Comparison of ENCODE assay signal across 31 cellular contexts in the genomic region with DNA sequence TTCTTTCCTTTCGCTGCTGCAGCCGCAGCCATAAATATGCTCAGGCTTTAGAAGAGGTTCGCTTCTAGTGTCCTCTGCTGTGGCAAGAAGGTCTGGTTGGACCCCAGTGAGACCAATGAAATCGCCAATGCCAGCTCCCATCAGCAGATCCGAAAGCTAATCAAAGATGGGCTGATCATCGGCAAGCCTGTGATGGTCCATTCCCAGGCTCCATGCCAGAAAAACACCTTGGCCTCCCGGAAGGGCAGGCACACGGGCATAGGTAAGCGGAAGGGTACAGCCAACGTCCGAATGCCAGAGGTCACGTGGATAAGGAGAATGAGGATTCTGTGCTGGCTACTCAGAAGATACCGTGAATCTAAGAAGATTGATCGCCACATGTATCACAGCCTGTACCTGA. TPM values are rescaled to one million over a fixed set of nuclear protein-coding genes. Genes with fewer than 3 reads are reported as not detected.
DNase-seq lines count a peak whose midpoint lies in the region; ATAC-seq, FAIRE-seq and TF ChIP-seq lines count a peak whose summit lies in the region.
"Had no signal": no experiment of that assay in that cellular context is flagged by ENCODE, and none has a peak within 500 bp of the region (broad histone marks: within the 10 kb centered on the region; RNA-seq: fewer than 3 reads in every experiment).

No MANE protein-coding gene starts in this region.

- TF ChIP-seq EP300 in HepG2 (IDR thresholded peaks at IDR 0.05; ENCODE audit: low read depth in 2 of 2, low read length in 2 of 2): no peak
- TF ChIP-seq EP300 in HepG2 (CRISPR knock-in tag; IDR thresholded peaks at IDR 0.05; ENCODE audit: borderline replicate concordance): no peak

- in situ Hi-C loops in HepG2 (cut with HindIII; ENCODE audit: extremely low pct_ligation_motif_present, low pct_unique_long_range_greater_than_20kb): no loop called here

- H3K9me3 ChIP-seq in kidney (ENCODE audit: control insufficient read depth in 1 of 2, low read length in 2 of 2): peaks cover 0 to 3% of the 10 kb centered on the region in 2 donors
- peaks cover 14% of the 10 kb centered on the region for H3K9me3 ChIP-seq in HepG2 (ENCODE audit: low read length)
- peaks cover 8% of the 10 kb centered on the region for H3K9me3 ChIP-seq in upper lobe of right lung
- H3K9me3 ChIP-seq: BE2C had no signal

- no peak overlapping the region for H2AFZ ChIP-seq in HepG2 (ENCODE audit: low read length)

- no peaks in the 10 kb centered on the region for H3K36me3 ChIP-seq in kidney (ENCODE audit: control insufficient read depth in 1 of 2, insufficient read depth in 2 of 2, low read length in 2 of 2)
- no peaks in the 10 kb centered on the region for H3K36me3 ChIP-seq in HepG2 (replicated peaks in 1 of 2; ENCODE audit: control insufficient read depth in 1 of 2, insufficient read depth in 2 of 2, low read length in 2 of 2)
- H3K36me3 ChIP-seq in upper lobe of right lung: no peaks in the 10 kb centered on the region
- H3K36me3 ChIP-seq: BE2C, BLaER1 had no signal

- H4K20me1 ChIP-seq in HepG2 (ENCODE audit: insufficient read depth, low read length): no peaks in the 10 kb centered on the region
- H4K20me1 ChIP-seq: BLaER1 had no signal

- TF ChIP-seq POLR2A in HepG2 (IDR thresholded peaks at IDR 0.05; ENCODE audit: insufficient read depth in 1 of 2, low read depth in 2 of 2, low read length in 2 of 2): no peak

- H3K27ac ChIP-seq in kidney (ENCODE audit: low read depth in 2 of 2, low read length in 2 of 2) (no peak overlapping the region), HepG2 (ENCODE audit: extremely low read length, insufficient read depth, low read length) (no peak overlapping the region), upper lobe of right lung (peak overlapping the region; percentile 24)
- H3K27ac ChIP-seq: BLaER1 had no signal

- POLR2A ChIA-PET in HepG2 (lab: Yijun Ruan, JAX): interaction anchor here (1.2 to 4.8 kb wide), 3 partner anchors 31 to 42 kb away, joined by 3 to 66 read pairs (median 5); no protein-coding TSS in a partner anchor

- no peaks in the 10 kb centered on the region; a peak in 1 of 5 replicates for H3K27me3 ChIP-seq in HepG2 (ENCODE audit: control insufficient read depth in 1 of 2, insufficient read depth in 2 of 2, low read length in 2 of 2)
- no peaks in the 10 kb centered on the region for H3K27me3 ChIP-seq in upper lobe of right lung
- H3K27me3 ChIP-seq: BE2C, BLaER1 had no signal

- 87% methylated on average over 14 of the region's 14 CpGs for WGBS in HepG2 (ENCODE audit: low lambda C conversion rate)

- H3K4me1 ChIP-seq in kidney (ENCODE audit: control insufficient read depth in 1 of 2, insufficient read depth in 1 of 2, low read depth in 1 of 2, low read length in 2 of 2) (peaks cover 0 to 16% of the 10 kb centered on the region in 2 donors), HepG2 (ENCODE audit: insufficient read depth, low read length) (peaks cover 55% of the 10 kb centered on the region), upper lobe of right lung (no peaks in the 10 kb centered on the region)
- H3K4me1 ChIP-seq: BE2C, BLaER1 had no signal

- DNase-seq in kidney (peak; percentile 29), HepG2 (ENCODE audit: low spot score) (no peak), posterior vena cava (ENCODE audit: low spot score) (peak; percentile 13), upper lobe of right lung (no peak), KG1 (lab: John Stamatoyannopoulos, UW) (no peak), NCI-H2107 treated with DMSO at 0.1 percent for 48 hours (lab: John Stamatoyannopoulos, UW; ENCODE audit: unreplicated experiment) (no peak)
- no peak for DNase-seq in NK-92 treated with Interleukin-12 subunit alpha and Interleukin-12 subunit beta, amount 100 ng/mL, for 24 hours (lab: John Stamatoyannopoulos, UW)
- DNase-seq: 8988T; ACHN; BE2C; C1 segment of cervical spinal cord; CD4-positive, alpha-beta memory T cell; CD4-positive, CD25-positive, alpha-beta regulatory T cell; CD8-positive, alpha-beta memory T cell; COR-L47; DMS 273 treated with DMSO at 0.1 percent for 48 hours; DMS153; DMS53; DMS79; DND-41; EL; GDM1 had no signal

- intact Hi-C loops in kidney (cut with DNase I) (loop anchor here (10.0 kb wide), 1 partner anchor 49 kb away; no protein-coding TSS in a partner anchor), HepG2 (cut with micrococcal nuclease; ENCODE audit: unreplicated experiment) (loop anchor here (2.0 kb wide), 1 partner anchor 41 kb away; no protein-coding TSS in a partner anchor), posterior vena cava (cut with DNase I) (no loop called here), upper lobe of right lung (cut with DNase I) (loop anchor here (10.0 kb wide), 1 partner anchor 49 kb away; no protein-coding TSS in a partner anchor)

- ATAC-seq in HepG2 (no peak), upper lobe of right lung (no peak)
- ATAC-seq: GM12878 had no signal

- no peak overlapping the region for H3K9ac ChIP-seq in kidney (ENCODE audit: low read length in 2 of 2)
- H3K9ac ChIP-seq in HepG2 (ENCODE audit: insufficient read depth, low read depth, low read length): no peak overlapping the region
- H3K9ac ChIP-seq: BLaER1 had no signal

- TF ChIP-seq RAD21 in HepG2 (CRISPR knock-in tag; IDR thresholded peaks at IDR 0.05): no peak

- no peak overlapping the region for H3K4me3 ChIP-seq in kidney (ENCODE audit: low read length in 2 of 2)
- H3K4me3 ChIP-seq in HepG2 (replicated peaks in 1 of 3; ENCODE audit: insufficient read depth in 1 of 3, low read depth in 2 of 3, low read length in 3 of 3): no peak overlapping the region
- H3K4me3 ChIP-seq in upper lobe of right lung: no peak overlapping the region
- H3K4me3 ChIP-seq: BLaER1, GM12878 had no signal

- FAIRE-seq in kidney (lab: Jason Lieb, UNC) (no peak), HepG2 (lab: Jason Lieb, UNC) (no peak)
- FAIRE-seq: A204.1, GM12878, GM12892, GM18507, GM19239 had no signal

- no TSS peak for BruUV-seq in HepG2 (replicated peaks; lab: Mats Ljungman, UMichigan)

- CTCF ChIA-PET in HepG2 (lab: Yijun Ruan, JAX; ENCODE audit: low intra/inter-chr PET ratio, low total read pairs): interaction anchor here (3.7 kb wide), 1 partner anchor 52 kb away, joined by 59 read pairs; no protein-coding TSS in a partner anchor

- TF ChIP-seq CTCF in kidney (IDR thresholded peaks at IDR 0.05; ENCODE audit: borderline replicate concordance, extremely low read depth, insufficient read depth) (no peak), HepG2 (CRISPR knock-in tag; IDR thresholded peaks at IDR 0.05) (no peak), upper lobe of right lung (IDR thresholded peaks at IDR 0.05) (no peak)

- H3K79me2 ChIP-seq in HepG2 (ENCODE audit: insufficient read depth, low read length): no peaks in the 10 kb centered on the region

- peak overlapping the region; percentile 72; the same call in 1 of the 2 replicates for H3K4me2 ChIP-seq in HepG2 (ENCODE audit: low read depth, low read length)
- H3K4me2 ChIP-seq: BLaER1 had no signal

RNA-seq across cellular contexts. Expression of a gene that starts 2.6 kb away (rescaled TPM):
- 6.2 TPM for total RNA-seq in kidney
- polyA plus RNA-seq in kidney (ENCODE audit: insufficient read depth, low read depth, low replicate concordance): 7.6 TPM
- total RNA-seq in HepG2 (2016; rRNA removed; fragmentation: Illumina TruSeq; extraction: Trizol): 0.22 TPM in 1 of 2 replicates, not detected in the other
- total RNA-seq in HepG2 (2016; cell fraction: cytosol; rRNA removed; fragmentation: Illumina TruSeq; extraction: Trizol; ENCODE audit: low read depth): 0.35 TPM in 1 of 2 replicates, not detected in the other
- total RNA-seq in HepG2 (2016; cell fraction: insoluble cytoplasmic fraction; rRNA removed; fragmentation: Illumina TruSeq; extraction: Trizol): 0.15 TPM in 1 of 2 replicates, not detected in the other
- total RNA-seq in HepG2 (2016; cell fraction: membrane; rRNA removed; fragmentation: Illumina TruSeq; extraction: Trizol): 0.38 and 0.49 TPM in 2 replicates
- total RNA-seq in HepG2 (2016; cell fraction: nucleus; rRNA removed; fragmentation: Illumina TruSeq; extraction: Trizol): not detected in 2 replicates
- polyA plus RNA-seq in HepG2 (2011; rRNA removed): 0.07 and 0.09 TPM in 2 replicates
- polyA plus RNA-seq in HepG2 (2011; cell fraction: cytosol; rRNA removed): 0.09 and 0.15 TPM in 2 replicates
- polyA plus RNA-seq in HepG2 (2011; cell fraction: nucleus; rRNA removed): 0.48 and 0.87 TPM in 2 replicates
- 0.15 TPM in 1 of 2 replicates, not detected in the other for polyA plus RNA-seq in HepG2 (2012)
- not detected in 2 replicates for polyA plus RNA-seq in HepG2 (2016; cell fraction: cytosol; fragmentation: Illumina TruSeq; extraction: Trizol; ENCODE audit: low read depth)
- not detected in 2 replicates for polyA plus RNA-seq in HepG2 (2016; cell fraction: insoluble cytoplasmic fraction; fragmentation: Illumina TruSeq; extraction: Trizol; ENCODE audit: low read depth)
- polyA plus RNA-seq in HepG2 (2016; cell fraction: membrane; fragmentation: Illumina TruSeq; extraction: Trizol; ENCODE audit: low read depth): not detected in 2 replicates
- not detected in 2 replicates for polyA plus RNA-seq in HepG2 (2016; cell fraction: nucleus; fragmentation: Illumina TruSeq; extraction: Trizol; ENCODE audit: insufficient read depth, low read depth)
- 0.36 TPM in 1 of 2 replicates, not detected in the other for polyA minus RNA-seq in HepG2 (2011; rRNA and poly(A)+ RNA removed; ENCODE audit: low replicate concordance)
- not detected in 2 replicates for polyA minus RNA-seq in HepG2 (2011; cell fraction: cytosol; rRNA and poly(A)+ RNA removed)
- polyA minus RNA-seq in HepG2 (2011; cell fraction: nucleus; rRNA and poly(A)+ RNA removed): 1.4 TPM in 1 of 2 replicates, not detected in the other
- total RNA-seq in posterior vena cava: not detected
- 0.64 TPM for total RNA-seq in upper lobe of right lung
- total RNA-seq: A673; CD4-positive, alpha-beta memory T cell; CD4-positive, CD25-positive, alpha-beta regulatory T cell; CD8-positive, alpha-beta memory T cell; Daoy; GM12878 had no signal
- polyA plus RNA-seq: AG04450; CD4-positive, alpha-beta memory T cell; CD4-positive, CD25-positive, alpha-beta regulatory T cell; CD8-positive, alpha-beta memory T cell had no signal

RNA-seq across cellular contexts. Expression of a gene that starts 28.0 kb away (rescaled TPM):
- total RNA-seq in kidney: 37.6 TPM
- polyA plus RNA-seq in kidney (ENCODE audit: insufficient read depth, low read depth, low replicate concordance): 1.2 TPM
- 0.21 and 0.33 TPM in 2 replicates for total RNA-seq in HepG2 (2016; rRNA removed; fragmentation: Illumina TruSeq; extraction: Trizol)
- 0.26 and 0.51 TPM in 2 replicates for total RNA-seq in HepG2 (2016; cell fraction: cytosol; rRNA removed; fragmentation: Illumina TruSeq; extraction: Trizol; ENCODE audit: low read depth)
- total RNA-seq in HepG2 (2016; cell fraction: insoluble cytoplasmic fraction; rRNA removed; fragmentation: Illumina TruSeq; extraction: Trizol): 0.18 and 0.22 TPM in 2 replicates
- total RNA-seq in HepG2 (2016; cell fraction: membrane; rRNA removed; fragmentation: Illumina TruSeq; extraction: Trizol): 0.31 TPM in 2 replicates
- 0.19 and 0.71 TPM in 2 replicates for total RNA-seq in HepG2 (2016; cell fraction: nucleus; rRNA removed; fragmentation: Illumina TruSeq; extraction: Trizol)
- 2.3 and 2.5 TPM in 2 replicates for polyA plus RNA-seq in HepG2 (2011; rRNA removed)
- polyA plus RNA-seq in HepG2 (2011; cell fraction: cytosol; rRNA removed): 1.1 and 1.2 TPM in 2 replicates
- polyA plus RNA-seq in HepG2 (2011; cell fraction: nucleus; rRNA removed): 11.6 and 19.0 TPM in 2 replicates
- 1.5 and 3.8 TPM in 2 replicates for polyA plus RNA-seq in HepG2 (2012)
- 0.26 and 0.40 TPM in 2 replicates for polyA plus RNA-seq in HepG2 (2016; cell fraction: cytosol; fragmentation: Illumina TruSeq; extraction: Trizol; ENCODE audit: low read depth)
- polyA plus RNA-seq in HepG2 (2016; cell fraction: insoluble cytoplasmic fraction; fragmentation: Illumina TruSeq; extraction: Trizol; ENCODE audit: low read depth): 0.09 and 0.23 TPM in 2 replicates
- 0.26 and 0.42 TPM in 2 replicates for polyA plus RNA-seq in HepG2 (2016; cell fraction: membrane; fragmentation: Illumina TruSeq; extraction: Trizol; ENCODE audit: low read depth)
- 0.23 and 0.79 TPM in 2 replicates for polyA plus RNA-seq in HepG2 (2016; cell fraction: nucleus; fragmentation: Illumina TruSeq; extraction: Trizol; ENCODE audit: insufficient read depth, low read depth)
- 0.14 and 2.9 TPM in 2 replicates for polyA minus RNA-seq in HepG2 (2011; rRNA and poly(A)+ RNA removed; ENCODE audit: low replicate concordance)
- polyA minus RNA-seq in HepG2 (2011; cell fraction: cytosol; rRNA and poly(A)+ RNA removed): 0.35 and 1.5 TPM in 2 replicates
- polyA minus RNA-seq in HepG2 (2011; cell fraction: nucleus; rRNA and poly(A)+ RNA removed): 3.7 and 5.4 TPM in 2 replicates
- total RNA-seq in posterior vena cava: 10 to 100 TPM; 28.8 to 77.1 TPM
- 302 TPM for total RNA-seq in upper lobe of right lung
- total RNA-seq: Daoy had no signal
- polyA plus RNA-seq: AG04450 had no signal

RNA-seq across cellular contexts. Expression of a gene that starts 45.6 kb away (rescaled TPM):
- total RNA-seq in kidney (196 TPM), HepG2 (2016; rRNA removed; fragmentation: Illumina TruSeq; extraction: Trizol) (78.5 and 91.0 TPM in 2 replicates), posterior vena cava (100 to 1,000 TPM; 112 to 142 TPM), upper lobe of right lung (169 TPM)
- polyA plus RNA-seq in kidney (ENCODE audit: insufficient read depth, low read depth, low replicate concordance) (118 TPM), HepG2 (2011; rRNA removed) (268 and 270 TPM in 2 replicates)
- 61.6 and 62.5 TPM in 2 replicates for total RNA-seq in HepG2 (2016; cell fraction: cytosol; rRNA removed; fragmentation: Illumina TruSeq; extraction: Trizol; ENCODE audit: low read depth)
- total RNA-seq in HepG2 (2016; cell fraction: insoluble cytoplasmic fraction; rRNA removed; fragmentation: Illumina TruSeq; extraction: Trizol): 72.7 and 92.2 TPM in 2 replicates
- 98.7 and 108 TPM in 2 replicates for total RNA-seq in HepG2 (2016; cell fraction: membrane; rRNA removed; fragmentation: Illumina TruSeq; extraction: Trizol)
- 63.4 and 77.8 TPM in 2 replicates for total RNA-seq in HepG2 (2016; cell fraction: nucleus; rRNA removed; fragmentation: Illumina TruSeq; extraction: Trizol)
- 216 and 257 TPM in 2 replicates for polyA plus RNA-seq in HepG2 (2011; cell fraction: cytosol; rRNA removed)
- polyA plus RNA-seq in HepG2 (2011; cell fraction: nucleus; rRNA removed): 595 and 749 TPM in 2 replicates
- polyA plus RNA-seq in HepG2 (2012): 72.7 and 87.5 TPM in 2 replicates
- 60.8 and 65.7 TPM in 2 replicates for polyA plus RNA-seq in HepG2 (2016; cell fraction: cytosol; fragmentation: Illumina TruSeq; extraction: Trizol; ENCODE audit: low read depth)
- polyA plus RNA-seq in HepG2 (2016; cell fraction: insoluble cytoplasmic fraction; fragmentation: Illumina TruSeq; extraction: Trizol; ENCODE audit: low read depth): 106 and 117 TPM in 2 replicates
- 114 and 123 TPM in 2 replicates for polyA plus RNA-seq in HepG2 (2016; cell fraction: membrane; fragmentation: Illumina TruSeq; extraction: Trizol; ENCODE audit: low read depth)
- polyA plus RNA-seq in HepG2 (2016; cell fraction: nucleus; fragmentation: Illumina TruSeq; extraction: Trizol; ENCODE audit: insufficient read depth, low read depth): 131 and 137 TPM in 2 replicates
- 139 and 364 TPM in 2 replicates for polyA minus RNA-seq in HepG2 (2011; rRNA and poly(A)+ RNA removed; ENCODE audit: low replicate concordance)
- 88.3 and 92.0 TPM in 2 replicates for polyA minus RNA-seq in HepG2 (2011; cell fraction: cytosol; rRNA and poly(A)+ RNA removed)
- polyA minus RNA-seq in HepG2 (2011; cell fraction: nucleus; rRNA and poly(A)+ RNA removed): 159 and 160 TPM in 2 replicates

Comparison
In these comparisons a context has a peak if more than half of its experiments do, and no peak if none do; other contexts are left out.
1. DNase-seq: peak in kidney (single experiment) and posterior vena cava (single experiment); none in HepG2 (single experiment), upper lobe of right lung (single experiment), NK-92 treated with Interleukin-12 subunit alpha and Interleukin-12 subunit beta, amount 100 ng/mL, for 24 hours (single experiment), KG1 (single experiment) and NCI-H2107 treated with DMSO at 0.1 percent for 48 hours (single experiment).
2. RNA of a gene that starts 28.0 kb away (total RNA-seq): 302 TPM in upper lobe of right lung (single experiment), 28.8 to 77.1 TPM in posterior vena cava and 37.6 TPM in kidney (single experiment); 0.18 to 0.71 TPM in HepG2; every median in the first group is over 10 times any median in the second.
3. intact Hi-C loops: an anchor here in kidney (10.0 kb wide), HepG2 (2.0 kb wide) and upper lobe of right lung (10.0 kb wide); none called in posterior vena cava.